ENCODE assay signal across 14 cellular contexts in the genomic region with DNA sequence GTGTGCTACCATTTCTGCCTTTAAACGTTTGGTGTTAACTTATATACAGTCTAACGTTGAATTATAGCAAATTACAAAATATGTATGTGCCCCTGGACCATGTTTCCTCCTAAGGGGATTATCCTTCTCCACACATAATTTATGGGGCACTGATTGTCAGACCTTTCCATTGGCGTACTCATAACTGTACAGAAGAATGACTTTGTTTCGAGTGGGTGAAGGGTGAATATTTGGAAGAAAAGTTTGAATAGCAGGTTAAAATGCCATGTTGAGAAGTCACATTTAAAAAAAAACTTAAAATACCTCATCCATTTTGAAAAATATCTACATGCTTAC. TPM values are rescaled to one million over a fixed set of nuclear protein-coding genes. Genes with fewer than 3 reads are reported as not detected.
DNase-seq lines count a peak whose midpoint lies in the region; ATAC-seq and TF ChIP-seq lines count a peak whose summit lies in the region.
"Had no signal": no experiment of that assay in that cellular context is flagged by ENCODE, and none has a peak within 500 bp of the region (broad histone marks: within the 10 kb centered on the region; RNA-seq: fewer than 3 reads in every experiment).

No MANE protein-coding gene starts in this region.

- no peak for DNase-seq in HCEC 1CT
- DNase-seq in HPDE6-E6E7 (ENCODE audit: extremely low spot score), result no peak
- no peak for DNase-seq in suprapubic skin (ENCODE audit: low spot score in 2 of 2)
- DNase-seq: activated CD8-positive, alpha-beta memory T cell treated with anti-CD3 and anti-CD28 coated beads for 24 hours; activated gamma-delta T cell treated with Interleukin-2 at 50 U/mL for 16 hours; trophoblast cell had no signal

- no peaks in the 10 kb centered on the region for H3F3A ChIP-seq in OCI-LY1 (ENCODE audit: insufficient read depth, low read length)

- H3K4me1 ChIP-seq in OCI-LY1 (ENCODE audit: insufficient read depth, low read length, severe bottlenecking), result peaks cover 31% of the 10 kb centered on the region
- no peaks in the 10 kb centered on the region for H3K4me1 ChIP-seq in suprapubic skin

- H4K20me1 ChIP-seq in OCI-LY1 (ENCODE audit: insufficient read depth, low read length), result no peaks in the 10 kb centered on the region

- H3K36me3 ChIP-seq in OCI-LY1 (ENCODE audit: insufficient read depth, low read length), result no peaks in the 10 kb centered on the region
- H3K36me3 ChIP-seq in suprapubic skin, result no peaks in the 10 kb centered on the region

- H3K79me2 ChIP-seq in OCI-LY1 (ENCODE audit: insufficient read depth, low read length), result no peaks in the 10 kb centered on the region

- TF ChIP-seq EP300 in suprapubic skin (IDR thresholded peaks at IDR 0.05), result no peak

- 74% methylated on average over 4 of the region's 4 CpGs for WGBS in suprapubic skin

- H3K9ac ChIP-seq in OCI-LY1 (ENCODE audit: low read length), result peak overlapping the region; percentile 76

- H3K9me3 ChIP-seq in OCI-LY1 (ENCODE audit: low read length) (peaks cover 20% of the 10 kb centered on the region), suprapubic skin (no peaks in the 10 kb centered on the region)

- no peak overlapping the region for H2AFZ ChIP-seq in OCI-LY1 (ENCODE audit: low read length)

- no peak for TF ChIP-seq CTCF in OCI-LY1 (IDR thresholded peaks at IDR 0.05; ENCODE audit: low read length)
- TF ChIP-seq CTCF in suprapubic skin (IDR thresholded peaks at IDR 0.05), result no peak

- H3K27me3 ChIP-seq in OCI-LY1 (ENCODE audit: insufficient read depth, low read length), result no peaks in the 10 kb centered on the region
- no peaks in the 10 kb centered on the region for H3K27me3 ChIP-seq in suprapubic skin

- H3K27ac ChIP-seq in OCI-LY1 (ENCODE audit: low read depth, low read length, poor library complexity, severe bottlenecking) (peak overlapping the region; percentile 99), suprapubic skin (no peak overlapping the region)
- H3K27ac ChIP-seq: SK-N-MC had no signal

- no peak for TF ChIP-seq POLR2A in suprapubic skin (IDR thresholded peaks at IDR 0.05)

- no peaks in the 10 kb centered on the region for H3K9me2 ChIP-seq in OCI-LY1 (ENCODE audit: low read depth, low read length)

- ATAC-seq in GM18508 (IDR thresholded peaks at IDR 0.05; ENCODE audit: insufficient read depth, unreplicated experiment) (peak; percentile 32), GM19463 (IDR thresholded peaks at IDR 0.05; ENCODE audit: unreplicated experiment) (peak; percentile 35), HG02970 (IDR thresholded peaks at IDR 0.05; ENCODE audit: low FRiP score, unreplicated experiment) (peak; percentile 31), HG03469 (IDR thresholded peaks at IDR 0.05; ENCODE audit: unreplicated experiment) (no peak)
- ATAC-seq: natural killer cell treated with Interleukin-12 subunit alpha and Interleukin-12 subunit beta and Interleukin-15 and Interleukin-18, amount 100 ng/mL, for 72 hours had no signal

- peak overlapping the region; percentile 46 for H3K4me3 ChIP-seq in OCI-LY1 (ENCODE audit: low read depth, low read length, poor library complexity, severe bottlenecking)
- H3K4me3 ChIP-seq in suprapubic skin, result no peak overlapping the region
- H3K4me3 ChIP-seq: lung, SK-N-MC had no signal

- peak overlapping the region; percentile 78 for H3K4me2 ChIP-seq in OCI-LY1 (ENCODE audit: low read length)

RNA-seq across cellular contexts. Expression of gene SLC10A2, which starts 58.8 kb away (rescaled TPM):
- under 1 TPM in 2 of 4 donors, not detected in 2; 0.13 to 0.16 TPM for total RNA-seq in suprapubic skin
- total RNA-seq: natural killer cell treated with Interleukin-12 subunit alpha and Interleukin-12 subunit beta and Interleukin-15 and Interleukin-18, amount 100 ng/mL, for 72 hours had no signal
